ENCODE assay signal across 12 cellular contexts in genomic region chr10:102300912-102301311, GRCh38. TPM values are rescaled to one million over a fixed set of nuclear protein-coding genes. Genes with fewer than 3 reads are reported as not detected.
"Had no signal": no experiment of that assay in that cellular context is flagged by ENCODE, and none has a peak within 500 bp of the region (broad histone marks: within the 10 kb centered on the region; RNA-seq: fewer than 3 reads in every experiment).

No MANE protein-coding gene starts in this region.

RNA-seq across cellular contexts. Expression of gene PITX3, which starts 59.6 kb away (rescaled TPM):
- total RNA-seq: activated CD8-positive, alpha-beta T cell treated with anti-CD3 and anti-CD28 coated beads, Interleukin-2, amount 10 ng/mL, durations not matched to agents 7 days and 5 days; cerebellum; fibroblast of lung; glomerular endothelial cell; lower leg skin; mucosa of descending colon; neural crest cell; occipital lobe; posterior vena cava; stomach; suprapubic skin; tibial nerve had no signal
- polyA plus RNA-seq: fibroblast of lung, stomach had no signal
